17 cellular contexts compared by ENCODE assay signal in the genomic region with DNA sequence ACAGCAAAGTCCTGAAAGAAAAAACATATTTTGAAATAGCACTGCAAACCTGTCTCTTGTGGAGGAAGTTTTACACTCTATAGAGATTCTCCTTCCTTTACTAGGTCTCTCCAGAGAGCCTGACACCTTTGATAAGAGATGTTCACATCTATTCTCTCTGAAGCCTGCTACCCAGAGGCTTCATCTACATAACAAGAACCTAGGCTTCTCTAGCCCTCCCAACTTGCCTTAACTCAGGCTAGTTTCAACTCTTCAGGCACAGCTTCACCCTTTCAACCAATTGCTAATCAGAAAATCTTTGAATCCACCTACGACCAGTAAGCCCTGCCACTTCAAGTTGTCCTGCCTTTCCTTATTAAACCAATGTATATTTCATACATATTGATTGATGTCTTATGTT.
DNase-seq lines count a peak whose midpoint lies in the region; ATAC-seq and TF ChIP-seq lines count a peak whose summit lies in the region.
"Had no signal": no experiment of that assay in that cellular context is flagged by ENCODE, and none has a peak within 500 bp of the region (broad histone marks: within the 10 kb centered on the region; RNA-seq: fewer than 3 reads in every experiment).

No MANE protein-coding gene starts in this region.

- 0 out of 2 replicates have a peak, but pooled peaks cover 3% of the 10 kb centered on the region for H3K9me3 ChIP-seq in NT2/D1 (ENCODE audit: insufficient read depth, low read length)
- no peaks in the 10 kb centered on the region for H3K9me3 ChIP-seq in neural progenitor cell (ENCODE audit: low read depth)
- H3K9me3 ChIP-seq: BLaER1 had no signal

- TF ChIP-seq CTCF in neural progenitor cell (IDR thresholded peaks at IDR 0.05) (no peak), type B pancreatic cell (conservative IDR thresholded peaks at IDR 0.05) (no peak), HFFc6 (IDR thresholded peaks at IDR 0.05) (no peak)

- no peak overlapping the region for H3K4me2 ChIP-seq in neural progenitor cell
- H3K4me2 ChIP-seq: BLaER1 had no signal

- H3K4me1 Mint-ChIP-seq in activated T-cell treated with anti-CD3 and anti-CD28 coated beads, Interleukin-2, amount 50 U/mL, for 72 hours (ENCODE audit: low read depth) = no peaks in the 10 kb centered on the region
- H3K4me1 Mint-ChIP-seq in neural progenitor cell (no peaks in the 10 kb centered on the region), type B pancreatic cell (ENCODE audit: unreplicated experiment) (peaks cover 8% of the 10 kb centered on the region), HFFc6 (ENCODE audit: low read depth) (no peaks in the 10 kb centered on the region)
- H3K4me1 Mint-ChIP-seq: CD14-positive monocyte; CD4-positive, alpha-beta memory T cell had no signal

- peaks cover 7% of the 10 kb centered on the region for H3K27me3 Mint-ChIP-seq in activated T-cell treated with anti-CD3 and anti-CD28 coated beads, Interleukin-2, amount 50 U/mL, for 72 hours (ENCODE audit: low read depth)
- H3K27me3 Mint-ChIP-seq in neural progenitor cell (ENCODE audit: insufficient read depth, low read depth) (no peaks in the 10 kb centered on the region), type B pancreatic cell (no peaks in the 10 kb centered on the region), HFFc6 (ENCODE audit: insufficient read depth) (peaks cover 6% of the 10 kb centered on the region; the same call in 1 of the 2 replicates)
- H3K27me3 Mint-ChIP-seq: CD4-positive, alpha-beta memory T cell had no signal

- peak overlapping the region; percentile 47 for H3K27ac Mint-ChIP-seq in activated T-cell treated with anti-CD3 and anti-CD28 coated beads, Interleukin-2, amount 50 U/mL, for 72 hours
- H3K27ac Mint-ChIP-seq in neural progenitor cell (peak overlapping the region; percentile 10), type B pancreatic cell (peak overlapping the region; percentile 44), HFFc6 (no peak overlapping the region)
- H3K27ac Mint-ChIP-seq: CD14-positive monocyte; CD4-positive, alpha-beta memory T cell had no signal

- no peak overlapping the region for H3K9ac ChIP-seq in NT2/D1 (ENCODE audit: insufficient read length, low read depth)
- no peak overlapping the region for H3K9ac ChIP-seq in neural progenitor cell
- H3K9ac ChIP-seq: BLaER1 had no signal

- no peak overlapping the region for H3K4me3 ChIP-seq in NT2/D1 (ENCODE audit: insufficient read length, low read depth)
- H3K4me3 ChIP-seq in neural progenitor cell = no peak overlapping the region
- H3K4me3 ChIP-seq: BLaER1 had no signal

- no peaks in the 10 kb centered on the region for H3K27me3 ChIP-seq in NT2/D1 (ENCODE audit: insufficient read depth, insufficient read length)
- H3K27me3 ChIP-seq in neural progenitor cell = no peaks in the 10 kb centered on the region
- H3K27me3 ChIP-seq: BLaER1 had no signal

- no peak overlapping the region for H2AFZ ChIP-seq in neural progenitor cell (replicated peaks)

- no peaks in the 10 kb centered on the region for H3K79me2 ChIP-seq in neural progenitor cell (ENCODE audit: low read depth)

- H3K36me3 ChIP-seq in NT2/D1 (ENCODE audit: insufficient read depth, insufficient read length, low read length) = no peaks in the 10 kb centered on the region
- no peaks in the 10 kb centered on the region for H3K36me3 ChIP-seq in neural progenitor cell
- H3K36me3 ChIP-seq: BLaER1 had no signal

- H3K4me3 Mint-ChIP-seq in activated T-cell treated with anti-CD3 and anti-CD28 coated beads, Interleukin-2, amount 50 U/mL, for 72 hours = no peak overlapping the region
- H3K4me3 Mint-ChIP-seq in neural progenitor cell (no peak overlapping the region), type B pancreatic cell (no peak overlapping the region), HFFc6 (no peak overlapping the region)
- H3K4me3 Mint-ChIP-seq: CD14-positive monocyte; CD4-positive, alpha-beta memory T cell; H9 had no signal

- H3K4me1 ChIP-seq in NT2/D1 (ENCODE audit: insufficient read depth, insufficient read length) (peaks cover 3% of the 10 kb centered on the region), neural progenitor cell (no peaks in the 10 kb centered on the region)

- no peak for DNase-seq in activated T-cell treated with anti-CD3 and anti-CD28 coated beads, Interleukin-2, amount 50 U/mL, for 72 hours
- DNase-seq in activated T-cell treated with anti-CD3 and anti-CD28 coated beads, Interleukin-2, amount 50 U/mL, for 48 hours = no peak
- DNase-seq in NT2/D1 (ENCODE audit: low read depth, low spot score) = peak; percentile 57
- no peak for DNase-seq in neural progenitor cell (ENCODE audit: low spot score)
- DNase-seq in type B pancreatic cell (ENCODE audit: extremely low spot score, unreplicated experiment) = no peak
- DNase-seq in HFFc6 = no peak
- DNase-seq: 8988T; CD4-positive, alpha-beta memory T cell; DMS153; DMS79; GDM1; H9; IMR-90 had no signal

- no peaks in the 10 kb centered on the region for H3F3A ChIP-seq in neural progenitor cell (ENCODE audit: low read depth)

- no peaks in the 10 kb centered on the region for H3K36me3 Mint-ChIP-seq in activated T-cell treated with anti-CD3 and anti-CD28 coated beads, Interleukin-2, amount 50 U/mL, for 72 hours (ENCODE audit: insufficient read depth in 2 of 2)
- H3K36me3 Mint-ChIP-seq in neural progenitor cell (no peaks in the 10 kb centered on the region), type B pancreatic cell (no peaks in the 10 kb centered on the region), HFFc6 (ENCODE audit: low read depth) (no peaks in the 10 kb centered on the region)
- H3K36me3 Mint-ChIP-seq: CD14-positive monocyte; CD4-positive, alpha-beta memory T cell had no signal

- peaks cover 0 to 4% of the 10 kb centered on the region in 2 donors for H3K9me3 Mint-ChIP-seq in activated T-cell treated with anti-CD3 and anti-CD28 coated beads, Interleukin-2, amount 50 U/mL, for 72 hours
- H3K9me3 Mint-ChIP-seq in neural progenitor cell (no peaks in the 10 kb centered on the region), type B pancreatic cell (peaks cover 5% of the 10 kb centered on the region), HFFc6 (no peaks in the 10 kb centered on the region)
- H3K9me3 Mint-ChIP-seq: CD4-positive, alpha-beta memory T cell had no signal

- no peaks in the 10 kb centered on the region for H4K20me1 ChIP-seq in neural progenitor cell (ENCODE audit: low read depth)
- H4K20me1 ChIP-seq: BLaER1 had no signal

- no peak for ATAC-seq in activated T-cell treated with anti-CD3 and anti-CD28 coated beads, Interleukin-2, amount 50 U/mL, for 72 hours (replicated peaks in 1 of 2)
- ATAC-seq in GM19035 (IDR thresholded peaks at IDR 0.05; ENCODE audit: unreplicated experiment) (no peak), GM21381 (IDR thresholded peaks at IDR 0.05; ENCODE audit: unreplicated experiment) (no peak)

- H3K27ac ChIP-seq in neural progenitor cell = no peak overlapping the region
- H3K27ac ChIP-seq: BLaER1 had no signal
